In genomic region chr7:94160719-94161435, GRCh38 we compare ENCODE assay signal across 9 cellular contexts.
A peak's percentile ranks its signal among the peaks of the same experiment; 100 is the strongest.
DNase-seq lines count a peak whose midpoint lies in the region; ATAC-seq and TF ChIP-seq lines count a peak whose summit lies in the region.
"Had no signal": no experiment of that assay in that cellular context is flagged by ENCODE, and none has a peak within 500 bp of the region (broad histone marks: within the 10 kb centered on the region; RNA-seq: fewer than 3 reads in every experiment).

No MANE protein-coding gene starts in this region.

- 73 to 76% methylated on average over 3 of the region's 3 CpGs for WGBS in testis, 2 donors
- 62 to 81% (median 71%) methylated on average over 3 of the region's 3 CpGs for WGBS in heart left ventricle, 4 donors

- peak overlapping the region; percentile 89 for H3K27ac Mint-ChIP-seq in activated B cell treated with CpG ODN at 0.5 μM for 24 hours
- H3K27ac Mint-ChIP-seq: activated naive CD8-positive, alpha-beta T cell had no signal

- ATAC-seq in GM19455 (IDR thresholded peaks at IDR 0.05; ENCODE audit: unreplicated experiment) = peak; percentile 99
- ATAC-seq in HG03159 (IDR thresholded peaks at IDR 0.05; ENCODE audit: unreplicated experiment) = peak; percentile 97
- ATAC-seq in activated B cell treated with CpG ODN at 0.5 μM for 24 hours (ENCODE audit: low read depth) = peak; percentile 79
- ATAC-seq in Right ventricle myocardium superior (ENCODE audit: poor library complexity) = no peak
- ATAC-seq in heart left ventricle = no peak

- H3K4me1 ChIP-seq in testis (no peaks in the 10 kb centered on the region), heart left ventricle (peaks cover 0 to 5% (median 0%) of the 10 kb centered on the region in 12 donors)

- H3K27me3 Mint-ChIP-seq in activated B cell treated with CpG ODN at 0.5 μM for 24 hours = no peaks in the 10 kb centered on the region
- H3K27me3 Mint-ChIP-seq: activated naive CD8-positive, alpha-beta T cell had no signal

- peak; percentile 37 for DNase-seq in GM10248 (ENCODE audit: extremely low spot score)
- no peak for DNase-seq in activated B cell treated with CpG ODN at 0.5 μM for 24 hours
- no peak for DNase-seq in dedifferentiated amniotic fluid mesenchymal stem cell (ENCODE audit: extremely low spot score)
- no peak for DNase-seq in testis
- no peak for DNase-seq in Right ventricle myocardium superior
- no peak for DNase-seq in heart left ventricle

- no peak overlapping the region for H3K27ac ChIP-seq in testis
- peak overlapping the region in 1 of 12 donors; percentile 76 for H3K27ac ChIP-seq in heart left ventricle

- peaks cover 4% of the 10 kb centered on the region for H3K36me3 Mint-ChIP-seq in activated B cell treated with CpG ODN at 0.5 μM for 24 hours (ENCODE audit: low read depth)
- H3K36me3 Mint-ChIP-seq: activated naive CD8-positive, alpha-beta T cell had no signal

- TF ChIP-seq CTCF in GM10248 (IDR thresholded peaks at IDR 0.05; ENCODE audit: control extremely low read depth, extremely low read depth, low read depth, missing control alignments) (no peak), activated B cell treated with CpG ODN at 0.5 μM for 24 hours (IDR thresholded peaks at IDR 0.05) (no peak), testis (IDR thresholded peaks at IDR 0.05) (no peak), heart left ventricle (IDR thresholded peaks at IDR 0.05) (no peak)

- CTCF ChIA-PET in GM10248 (lab: Yijun Ruan, JAX) (interaction anchor here (1.0 to 1.5 kb wide), 2 partner anchors 9 to 260 kb away, joined by 3 read pairs; no protein-coding TSS in a partner anchor), activated B cell treated with CpG ODN at 0.5 μM for 24 hours (lab: Charles Lee) (interaction anchor here (0.8 to 1.2 kb wide), 2 partner anchors 73 to 258 kb away, joined by 3 to 6 read pairs; no protein-coding TSS in a partner anchor)

- intact Hi-C loops in activated B cell treated with CpG ODN at 0.5 μM for 24 hours (cut with micrococcal nuclease) (loop anchor here (1.0 to 10.0 kb wide), 10 partner anchors 11 to 1634 kb away; partner anchors contain the start of genes BET1, PEX1, RBM48 and SGCE), testis (cut with DNase I; ENCODE audit: low total_unique reads) (no loop called here), Right ventricle myocardium superior (cut with DNase I) (no loop called here), heart left ventricle (cut with DNase I) (no loop called here)

- peaks cover 41% of the 10 kb centered on the region for H3K4me1 Mint-ChIP-seq in activated B cell treated with CpG ODN at 0.5 μM for 24 hours

- H3K27me3 ChIP-seq in testis (no peaks in the 10 kb centered on the region), heart left ventricle (no peaks in the 10 kb centered on the region)

- TF ChIP-seq POLR2A in testis (IDR thresholded peaks at IDR 0.05) (no peak), heart left ventricle (IDR thresholded peaks at IDR 0.05) (no peak)

- POLR2A ChIA-PET in GM10248 (lab: Yijun Ruan, JAX) (interaction anchor here (0.6 kb wide), 1 partner anchor 291 kb away, joined by 3 read pairs; no protein-coding TSS in a partner anchor), activated B cell treated with CpG ODN at 0.5 μM for 24 hours (lab: Charles Lee) (interaction anchor here (1.9 kb wide), 1 partner anchor 10 kb away, joined by 4 read pairs; no protein-coding TSS in a partner anchor)

- H3K4me3 Mint-ChIP-seq in activated B cell treated with CpG ODN at 0.5 μM for 24 hours = peak overlapping the region; percentile 78
- H3K4me3 Mint-ChIP-seq: activated naive CD8-positive, alpha-beta T cell had no signal

- H3K36me3 ChIP-seq in testis (ENCODE audit: low read depth, missing control alignments) (no peaks in the 10 kb centered on the region), heart left ventricle (no peaks in the 10 kb centered on the region)

- H3K4me3 ChIP-seq in testis = no peak overlapping the region
- peak overlapping the region in 1 of 12 donors; percentile 23 for H3K4me3 ChIP-seq in heart left ventricle

- H3K9me3 ChIP-seq in testis = no peaks in the 10 kb centered on the region
- no peaks in the 10 kb centered on the region for H3K9me3 ChIP-seq in heart left ventricle

- H3K9me3 Mint-ChIP-seq in activated B cell treated with CpG ODN at 0.5 μM for 24 hours = peaks cover 6% of the 10 kb centered on the region

Comparison
In these comparisons a context has a peak if more than half of its experiments do, and no peak if none do; other contexts are left out.
1. ATAC-seq: peak in GM19455 (single experiment), HG03159 (single experiment) and activated B cell treated with CpG ODN at 0.5 μM for 24 hours (single experiment); none in Right ventricle myocardium superior (single experiment) and heart left ventricle (0 of 4).